24 cellular contexts compared by ENCODE assay signal in the genomic region with DNA sequence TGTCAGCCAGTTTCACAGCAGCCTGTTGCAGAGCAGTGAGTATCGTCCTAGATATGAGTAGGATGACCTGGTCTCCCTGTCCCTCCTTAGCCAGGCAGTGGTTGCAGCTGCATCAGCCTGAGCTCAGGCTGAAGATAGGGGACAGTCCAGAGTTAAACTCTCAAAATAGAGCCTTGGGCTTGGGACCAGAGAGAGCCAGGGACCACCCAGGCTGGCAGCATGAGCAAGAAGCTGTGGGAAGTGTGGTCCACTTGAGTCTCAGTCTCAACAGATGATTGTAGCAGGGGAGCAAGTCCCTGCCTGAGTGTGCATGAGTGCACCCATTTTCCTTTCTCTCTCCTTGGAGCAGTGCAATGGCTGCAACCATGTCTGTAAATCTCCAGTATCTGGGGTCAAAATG. TPM values are rescaled to one million over a fixed set of nuclear protein-coding genes. Genes with fewer than 3 reads are reported as not detected.
DNase-seq lines count a peak whose midpoint lies in the region; ATAC-seq, FAIRE-seq and TF ChIP-seq lines count a peak whose summit lies in the region.
"Had no signal": no experiment of that assay in that cellular context is flagged by ENCODE, and none has a peak within 500 bp of the region (broad histone marks: within the 10 kb centered on the region; RNA-seq: fewer than 3 reads in every experiment).

No MANE protein-coding gene starts in this region.

- DNase-seq in GM23338 (ENCODE audit: low spot score): no peak
- DNase-seq in astrocyte (ENCODE audit: low read depth): no peak
- no peak for DNase-seq in neural progenitor cell (ENCODE audit: low spot score)
- no peak for DNase-seq in spleen
- no peak for DNase-seq in caudate nucleus (lab: John Stamatoyannopoulos, UW)
- DNase-seq in NCI-H2029 (lab: John Stamatoyannopoulos, UW): no peak
- DNase-seq in activated T-helper 2 cell treated with anti-CD3 and anti-CD28 coated beads, Interferon-gamma antibody, Interleukin-2, Interleukin-4, amounts not matched to agents 10 μg/mL and 5 μg/mL and 100 μg/mL, durations not matched to agents 14 hours and 24 hours and 36 hours (ENCODE audit: low spot score): no peak
- DNase-seq: 8988T; BE2C; C1 segment of cervical spinal cord; CD4-positive, CD25-positive, alpha-beta regulatory T cell; CD8-positive, alpha-beta memory T cell; COR-L47; DMS 273 treated with DMSO at 0.1 percent for 48 hours; DMS53; DND-41; EL; HCEC 1CT had no signal

- H3K79me2 ChIP-seq in GM23338 (replicated peaks; ENCODE audit: insufficient read depth) (no peaks in the 10 kb centered on the region), astrocyte (ENCODE audit: insufficient read depth, low read length) (no peaks in the 10 kb centered on the region), neural progenitor cell (ENCODE audit: low read depth) (no peaks in the 10 kb centered on the region)

- H3K36me3 Mint-ChIP-seq in GM23338 (ENCODE audit: low read depth) (peaks cover 8% of the 10 kb centered on the region; the same call in 2 of the 3 replicates), astrocyte (ENCODE audit: low read depth, unreplicated experiment) (no peaks in the 10 kb centered on the region), neural progenitor cell (no peaks in the 10 kb centered on the region)
- no peaks in the 10 kb centered on the region for H3K36me3 Mint-ChIP-seq in activated T-helper 2 cell treated with anti-CD3 and anti-CD28 coated beads, Interferon-gamma antibody, Interleukin-2, Interleukin-4, amounts not matched to agents 10 μg/mL and 5 μg/mL and 100 μg/mL, durations not matched to agents 14 hours and 24 hours and 36 hours (ENCODE audit: low read depth)
- H3K36me3 Mint-ChIP-seq: CD4-positive, CD25-positive, alpha-beta regulatory T cell; CD8-positive, alpha-beta memory T cell had no signal

- H3K9ac ChIP-seq in astrocyte (ENCODE audit: low read length): no peak overlapping the region
- H3K9ac ChIP-seq in neural progenitor cell: no peak overlapping the region

- H3K27ac Mint-ChIP-seq in GM23338: no peak overlapping the region
- no peak overlapping the region for H3K27ac Mint-ChIP-seq in astrocyte (ENCODE audit: unreplicated experiment)
- no peak overlapping the region for H3K27ac Mint-ChIP-seq in neural progenitor cell
- H3K27ac Mint-ChIP-seq in activated T-helper 2 cell treated with anti-CD3 and anti-CD28 coated beads, Interferon-gamma antibody, Interleukin-2, Interleukin-4, amounts not matched to agents 10 μg/mL and 5 μg/mL and 100 μg/mL, durations not matched to agents 14 hours and 24 hours and 36 hours: no peak overlapping the region
- H3K27ac Mint-ChIP-seq: CD4-positive, CD25-positive, alpha-beta regulatory T cell; CD8-positive, alpha-beta memory T cell had no signal

- TF ChIP-seq CTCF in GM23338 (conservative IDR thresholded peaks at IDR 0.05; ENCODE audit: low read depth in 2 of 2): no peak
- TF ChIP-seq CTCF in astrocyte (IDR thresholded peaks at IDR 0.05; ENCODE audit: insufficient read depth, low read depth, low read length): no peak
- TF ChIP-seq CTCF in neural progenitor cell (IDR thresholded peaks at IDR 0.05): no peak
- no peak for TF ChIP-seq CTCF in spleen (IDR thresholded peaks at IDR 0.05 in 8 of 11, conservative IDR thresholded peaks at IDR 0.05 in 3 of 11)

- H3K9me3 ChIP-seq in astrocyte (ENCODE audit: insufficient read depth, low read depth, low read length) (no peaks in the 10 kb centered on the region), neural progenitor cell (ENCODE audit: low read depth) (no peaks in the 10 kb centered on the region), spleen (peaks cover 0 to 22% (median 11%) of the 10 kb centered on the region in 8 donors)
- H3K9me3 ChIP-seq: BE2C had no signal

- H3K36me3 ChIP-seq in GM23338 (ENCODE audit: insufficient read depth) (no peaks in the 10 kb centered on the region), astrocyte (ENCODE audit: insufficient read depth, low read length) (no peaks in the 10 kb centered on the region), neural progenitor cell (no peaks in the 10 kb centered on the region), spleen (no peaks in the 10 kb centered on the region)
- H3K36me3 ChIP-seq: BE2C had no signal

- H4K20me1 ChIP-seq in GM23338 (replicated peaks; ENCODE audit: insufficient read depth): no peaks in the 10 kb centered on the region
- no peaks in the 10 kb centered on the region for H4K20me1 ChIP-seq in astrocyte (ENCODE audit: insufficient read depth, low read length)
- no peaks in the 10 kb centered on the region for H4K20me1 ChIP-seq in neural progenitor cell (ENCODE audit: low read depth)

- H3F3A ChIP-seq in GM23338 (replicated peaks; ENCODE audit: low read depth) (no peaks in the 10 kb centered on the region), neural progenitor cell (ENCODE audit: low read depth) (no peaks in the 10 kb centered on the region)

- ATAC-seq in GM23338: no peak
- ATAC-seq: GM12878 had no signal

- intact Hi-C loops in spleen (cut with DNase I; ENCODE audit: low total_unique reads): no loop called here
- intact Hi-C loops in activated T-helper 2 cell treated with anti-CD3 and anti-CD28 coated beads, Interferon-gamma antibody, Interleukin-2, Interleukin-4, amounts not matched to agents 10 μg/mL and 5 μg/mL and 100 μg/mL, durations not matched to agents 14 hours and 24 hours and 36 hours (cut with micrococcal nuclease): no loop called here

- peak overlapping the region; percentile 60 for H2AFZ ChIP-seq in GM23338
- peak overlapping the region; percentile 9 for H2AFZ ChIP-seq in astrocyte (ENCODE audit: low read depth, low read length)
- H2AFZ ChIP-seq in neural progenitor cell (replicated peaks): peak overlapping the region; percentile 50

- peaks cover 9% of the 10 kb centered on the region for H3K9me3 Mint-ChIP-seq in GM23338
- peaks cover 8% of the 10 kb centered on the region for H3K9me3 Mint-ChIP-seq in astrocyte (ENCODE audit: unreplicated experiment)
- H3K9me3 Mint-ChIP-seq in neural progenitor cell: peaks cover 9% of the 10 kb centered on the region
- no peaks in the 10 kb centered on the region for H3K9me3 Mint-ChIP-seq in activated T-helper 2 cell treated with anti-CD3 and anti-CD28 coated beads, Interferon-gamma antibody, Interleukin-2, Interleukin-4, amounts not matched to agents 10 μg/mL and 5 μg/mL and 100 μg/mL, durations not matched to agents 14 hours and 24 hours and 36 hours

- peaks cover 7% of the 10 kb centered on the region for H3K9me2 ChIP-seq in GM23338 (ENCODE audit: insufficient read depth)

- H3K27me3 Mint-ChIP-seq in GM23338 (ENCODE audit: insufficient read depth, low read depth, poor library complexity): peaks cover 8% of the 10 kb centered on the region
- no peaks in the 10 kb centered on the region for H3K27me3 Mint-ChIP-seq in astrocyte (ENCODE audit: low read depth, unreplicated experiment)
- no peaks in the 10 kb centered on the region for H3K27me3 Mint-ChIP-seq in neural progenitor cell (ENCODE audit: insufficient read depth, low read depth)
- H3K27me3 Mint-ChIP-seq in activated T-helper 2 cell treated with anti-CD3 and anti-CD28 coated beads, Interferon-gamma antibody, Interleukin-2, Interleukin-4, amounts not matched to agents 10 μg/mL and 5 μg/mL and 100 μg/mL, durations not matched to agents 14 hours and 24 hours and 36 hours (ENCODE audit: low read depth): no peaks in the 10 kb centered on the region

- no peak overlapping the region for H3K4me3 Mint-ChIP-seq in GM23338
- H3K4me3 Mint-ChIP-seq in astrocyte (ENCODE audit: unreplicated experiment): no peak overlapping the region
- H3K4me3 Mint-ChIP-seq in neural progenitor cell: no peak overlapping the region
- H3K4me3 Mint-ChIP-seq in activated T-helper 2 cell treated with anti-CD3 and anti-CD28 coated beads, Interferon-gamma antibody, Interleukin-2, Interleukin-4, amounts not matched to agents 10 μg/mL and 5 μg/mL and 100 μg/mL, durations not matched to agents 14 hours and 24 hours and 36 hours (ENCODE audit: low read depth): no peak overlapping the region
- H3K4me3 Mint-ChIP-seq: CD8-positive, alpha-beta memory T cell had no signal

- TF ChIP-seq POLR2A in spleen (IDR thresholded peaks at IDR 0.05): no peak

- no peaks in the 10 kb centered on the region for H3K27me3 ChIP-seq in GM23338 (ENCODE audit: insufficient read depth)
- H3K27me3 ChIP-seq in astrocyte (ENCODE audit: insufficient read depth, low read length): no peaks in the 10 kb centered on the region
- no peaks in the 10 kb centered on the region for H3K27me3 ChIP-seq in neural progenitor cell
- no peaks in the 10 kb centered on the region for H3K27me3 ChIP-seq in spleen (replicated peaks in 1 of 7)
- H3K27me3 ChIP-seq: BE2C had no signal

- H3K4me1 Mint-ChIP-seq in GM23338 (no peaks in the 10 kb centered on the region), astrocyte (ENCODE audit: low read depth, unreplicated experiment) (peaks cover 9% of the 10 kb centered on the region), neural progenitor cell (no peaks in the 10 kb centered on the region)
- H3K4me1 Mint-ChIP-seq in activated T-helper 2 cell treated with anti-CD3 and anti-CD28 coated beads, Interferon-gamma antibody, Interleukin-2, Interleukin-4, amounts not matched to agents 10 μg/mL and 5 μg/mL and 100 μg/mL, durations not matched to agents 14 hours and 24 hours and 36 hours (ENCODE audit: low read depth): no peaks in the 10 kb centered on the region
- H3K4me1 Mint-ChIP-seq: CD4-positive, CD25-positive, alpha-beta regulatory T cell; CD8-positive, alpha-beta memory T cell had no signal

- H3K4me2 ChIP-seq in GM23338 (no peak overlapping the region), astrocyte (ENCODE audit: low read length) (no peak overlapping the region), neural progenitor cell (no peak overlapping the region)

- H3K27ac ChIP-seq in GM23338 (ENCODE audit: low read depth): no peak overlapping the region
- no peak overlapping the region for H3K27ac ChIP-seq in astrocyte (ENCODE audit: low read depth, low read length)
- H3K27ac ChIP-seq in neural progenitor cell: no peak overlapping the region
- no peak overlapping the region for H3K27ac ChIP-seq in spleen
- no peak overlapping the region for H3K27ac ChIP-seq in caudate nucleus (ENCODE audit: low read depth, low read length)
- H3K27ac ChIP-seq: HL-60 had no signal

- no peaks in the 10 kb centered on the region for H3K4me1 ChIP-seq in GM23338 (ENCODE audit: insufficient read depth)
- H3K4me1 ChIP-seq in astrocyte (ENCODE audit: insufficient read depth, low read length): peaks cover 10% of the 10 kb centered on the region
- H3K4me1 ChIP-seq in neural progenitor cell: no peaks in the 10 kb centered on the region
- H3K4me1 ChIP-seq in spleen: no peaks in the 10 kb centered on the region
- H3K4me1 ChIP-seq: BE2C had no signal

- FAIRE-seq in astrocyte (lab: Jason Lieb, UNC): no peak
- FAIRE-seq: GM12878, GM19239, H54 had no signal

- 83 to 95% (median 90%) methylated on average over 1 of the region's 1 CpG for WGBS in spleen, 5 donors

- H3K4me3 ChIP-seq in GM23338: no peak overlapping the region
- no peak overlapping the region for H3K4me3 ChIP-seq in astrocyte (ENCODE audit: insufficient read depth, low read depth, low read length)
- H3K4me3 ChIP-seq in neural progenitor cell: no peak overlapping the region
- H3K4me3 ChIP-seq in spleen: no peak overlapping the region
- H3K4me3 ChIP-seq: GM12878 had no signal

RNA-seq across cellular contexts. Expression of a gene that starts 38.0 kb away (rescaled TPM):
- total RNA-seq in GM23338 (2014; rRNA removed; shearing (Covaris generic)): 5.6 and 7.3 TPM in 2 replicates
- polyA plus RNA-seq in GM23338 (2016; fragmentation: Nextera tagmentation; extraction: Ambion mirVana) (3.5 and 3.6 TPM in 2 replicates), spleen (under 1 TPM; 0.02 to 0.03 (median 0.02) TPM)
- total RNA-seq in astrocyte (not detected in 2 replicates), neural progenitor cell (ENCODE audit: low replicate concordance) (not detected in 2 replicates), spleen (under 1 TPM in 4 of 7 donors, not detected in 3; 0.13 to 0.28 (median 0.16) TPM)
- not detected in 2 replicates for total RNA-seq in activated T-helper 2 cell treated with anti-CD3 and anti-CD28 coated beads, Interferon-gamma antibody, Interleukin-2, Interleukin-4, amounts not matched to agents 10 μg/mL and 5 μg/mL and 100 μg/mL, durations not matched to agents 14 hours and 24 hours and 36 hours
- total RNA-seq: CD4-positive, CD25-positive, alpha-beta regulatory T cell; CD8-positive, alpha-beta memory T cell; G401; HT1080 had no signal
- polyA plus RNA-seq: CD8-positive, alpha-beta memory T cell had no signal

Comparison
In these comparisons a context has a peak if more than half of its experiments do, and no peak if none do; other contexts are left out.
1. H2AFZ ChIP-seq: peak in every context shown above with its lines; median percentile 60 in GM23338; 50 in neural progenitor cell; 9 in astrocyte.